10 cellular contexts compared by ENCODE assay signal in the genomic region with DNA sequence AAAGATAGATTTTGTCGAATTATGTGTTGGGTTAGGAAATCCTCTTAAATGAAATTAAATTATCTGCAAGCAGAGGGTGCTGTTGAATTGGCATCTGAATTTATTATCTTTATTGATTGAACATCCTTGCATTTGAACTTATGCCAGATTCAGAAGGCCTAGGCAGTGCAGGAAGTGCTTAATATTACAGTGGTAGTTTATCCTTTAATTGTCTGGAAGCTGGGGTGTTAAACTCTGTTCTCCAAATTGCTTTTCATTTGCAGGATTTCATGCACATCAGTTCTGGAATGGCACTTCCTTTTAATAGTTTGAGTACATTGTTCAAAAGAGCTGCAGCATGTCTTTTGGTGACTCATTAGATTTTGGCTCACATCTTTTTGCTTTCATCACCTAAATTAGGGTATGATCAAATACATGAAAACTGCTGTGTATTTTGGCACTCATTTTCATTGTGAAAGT.
DNase-seq lines count a peak whose midpoint lies in the region; ATAC-seq, FAIRE-seq and TF ChIP-seq lines count a peak whose summit lies in the region.
"Had no signal": no experiment of that assay in that cellular context is flagged by ENCODE, and none has a peak within 500 bp of the region (broad histone marks: within the 10 kb centered on the region; RNA-seq: fewer than 3 reads in every experiment).

No MANE protein-coding gene starts in this region.

- no peak for FAIRE-seq in urothelium cell line (lab: Jason Lieb, UNC)

- no peaks in the 10 kb centered on the region for H3K9me3 ChIP-seq in BE2C
- no peaks in the 10 kb centered on the region for H3K9me3 ChIP-seq in Karpas-422 (ENCODE audit: low read length)

- no peak overlapping the region for H3K4me3 ChIP-seq in BE2C (ENCODE audit: low read depth, low read length)
- no peak overlapping the region for H3K4me3 ChIP-seq in Karpas-422 (ENCODE audit: low read length)
- H3K4me3 ChIP-seq: smooth muscle cell had no signal

- no peaks in the 10 kb centered on the region for H3K27me3 ChIP-seq in BE2C
- no peaks in the 10 kb centered on the region for H3K27me3 ChIP-seq in Karpas-422 (ENCODE audit: low read length)

- no peak for ATAC-seq in GM19455 (IDR thresholded peaks at IDR 0.05; ENCODE audit: unreplicated experiment)

- no peak overlapping the region for H3K9ac ChIP-seq in Karpas-422 (ENCODE audit: low read length)

- no peak overlapping the region for H3K4me2 ChIP-seq in Karpas-422 (ENCODE audit: low read depth, low read length, poor library complexity, severe bottlenecking)
- H3K4me2 ChIP-seq: smooth muscle cell had no signal

- H3K4me1 ChIP-seq in BE2C, result peaks cover 22% of the 10 kb centered on the region; the same call in 1 of the 2 replicates
- H3K4me1 ChIP-seq in Karpas-422 (ENCODE audit: low read length), result no peaks in the 10 kb centered on the region

- no peak overlapping the region for H2AFZ ChIP-seq in Karpas-422 (ENCODE audit: low read length)

- H4K20me1 ChIP-seq in Karpas-422 (ENCODE audit: insufficient read depth, low read depth, low read length), result no peaks in the 10 kb centered on the region

- DNase-seq in BE2C (no peak), Karpas-422 (peak; percentile 46), SK-MEL-5 (ENCODE audit: low read depth, low spot score) (peak; percentile 4), glomerular visceral epithelial cell (ENCODE audit: extremely low spot score) (peak; percentile 25), amygdala (lab: John Stamatoyannopoulos, UW) (no peak), urothelium cell line (ENCODE audit: low spot score) (no peak)
- no peak for DNase-seq in stimulated activated naive CD4-positive, alpha-beta T cell (lab: John Stamatoyannopoulos, UW)
- DNase-seq: NCI-H1048 had no signal

- in situ Hi-C loops in SK-MEL-5 (cut with HindIII; ENCODE audit: low pct_unique_long_range_greater_than_20kb, low sequenced_read_pairs), result no loop called here

- peak; percentile 10; the same call in 1 of the 2 replicates for TF ChIP-seq CTCF in BE2C (IDR thresholded peaks at IDR 0.05; ENCODE audit: low read depth, low read length)

- H3K27ac ChIP-seq in Karpas-422 (ENCODE audit: low read length), result no peak overlapping the region

- no peaks in the 10 kb centered on the region for H3K36me3 ChIP-seq in BE2C
- no peaks in the 10 kb centered on the region for H3K36me3 ChIP-seq in Karpas-422 (ENCODE audit: insufficient read depth, low read length)

- no peaks in the 10 kb centered on the region for H3K9me2 ChIP-seq in Karpas-422 (replicated peaks; ENCODE audit: insufficient read depth, low read length)

- peaks cover 17% of the 10 kb centered on the region for H3K79me2 ChIP-seq in Karpas-422 (ENCODE audit: low read length)

Comparison
In these comparisons a context has a peak if more than half of its experiments do, and no peak if none do; other contexts are left out.
1. DNase-seq: peak in Karpas-422 (single experiment), SK-MEL-5 (single experiment) and glomerular visceral epithelial cell (single experiment); none in BE2C (single experiment), amygdala (0 of 56), urothelium cell line (single experiment) and stimulated activated naive CD4-positive, alpha-beta T cell (0 of 6).